In genomic region chr1:109910123-109910962, GRCh38 we compare ENCODE assay signal across 9 cellular contexts. TPM values are rescaled to one million over a fixed set of nuclear protein-coding genes. Genes with fewer than 3 reads are reported as not detected.
DNase-seq lines count a peak whose midpoint lies in the region; ATAC-seq and TF ChIP-seq lines count a peak whose summit lies in the region.
"Had no signal": no experiment of that assay in that cellular context is flagged by ENCODE, and none has a peak within 500 bp of the region (broad histone marks: within the 10 kb centered on the region; RNA-seq: fewer than 3 reads in every experiment).

TSS of gene CSF1 (plus strand) at chr1:109910849. CDS start at chr1:109911024, 175 bp downstream.

- ATAC-seq in HG02610 (IDR thresholded peaks at IDR 0.05; ENCODE audit: unreplicated experiment), result peak; percentile 36
- ATAC-seq in T-helper 17 cell, result peak; percentile 60

- H3K36me3 Mint-ChIP-seq in CD4-positive, alpha-beta memory T cell, result peaks cover 0 to 17% of the 10 kb centered on the region in 2 donors
- peaks cover 7% of the 10 kb centered on the region for H3K36me3 Mint-ChIP-seq in T-helper 17 cell (ENCODE audit: low read depth)

- H3K4me1 Mint-ChIP-seq in CD4-positive, alpha-beta memory T cell, result peaks cover 54 to 84% (median 72%) of the 10 kb centered on the region in 4 donors
- H3K4me1 Mint-ChIP-seq in T-helper 17 cell, result peaks cover 67% of the 10 kb centered on the region

- H3K27me3 ChIP-seq in CD4-positive, alpha-beta memory T cell (ENCODE audit: insufficient read depth, low read length), result no peaks in the 10 kb centered on the region
- no peaks in the 10 kb centered on the region for H3K27me3 ChIP-seq in adrenal gland
- no peaks in the 10 kb centered on the region for H3K27me3 ChIP-seq in parathyroid adenoma (ENCODE audit: control insufficient read depth, insufficient read depth, low read length)
- no peaks in the 10 kb centered on the region for H3K27me3 ChIP-seq in tibial nerve

- TF ChIP-seq CTCF in adrenal gland (IDR thresholded peaks at IDR 0.05) (no peak), parathyroid adenoma (IDR thresholded peaks at IDR 0.05) (no peak), tibial nerve (IDR thresholded peaks at IDR 0.05) (no peak)

- CTCF ChIA-PET in CD4-positive, alpha-beta memory T cell (lab: Charles Lee; ENCODE audit: partially characterized antibody), result interaction anchor here (0.8 to 8.9 kb wide), 3 partner anchors 74 to 365 kb away, joined by 3 to 64 read pairs (median 3); no protein-coding TSS in a partner anchor

- H3K27ac Mint-ChIP-seq in CD4-positive, alpha-beta memory T cell, result peak within 1 kb of the TSS; percentile 92 to 96 (median 94)
- peak within 1 kb of the TSS; percentile 96 for H3K27ac Mint-ChIP-seq in T-helper 17 cell

- H3K27me3 Mint-ChIP-seq in CD4-positive, alpha-beta memory T cell, result peaks cover 0 to 1% of the 10 kb centered on the region in 2 donors
- no peaks in the 10 kb centered on the region for H3K27me3 Mint-ChIP-seq in T-helper 17 cell

- no peaks in the 10 kb centered on the region for H3K9me3 ChIP-seq in CD4-positive, alpha-beta memory T cell (ENCODE audit: control insufficient read depth in 1 of 2, low read length in 2 of 2)
- H3K9me3 ChIP-seq in T-helper 17 cell (ENCODE audit: control insufficient read depth, low read length, poor library complexity, severe bottlenecking), result no peaks in the 10 kb centered on the region
- H3K9me3 ChIP-seq in adrenal gland (replicated peaks in 1 of 3), result no peaks in the 10 kb centered on the region
- no peaks in the 10 kb centered on the region for H3K9me3 ChIP-seq in parathyroid adenoma (ENCODE audit: control insufficient read depth, low read length)
- no peaks in the 10 kb centered on the region for H3K9me3 ChIP-seq in tibial nerve

- 1 to 2% (median 2%) methylated on average over 14 to 45 of the region's 45 CpGs for WGBS in adrenal gland, 4 donors
- 2 to 4% methylated on average over 25 to 44 of the region's 45 CpGs for WGBS in tibial nerve, 2 donors

- peaks cover 86% of the 10 kb centered on the region for H3K4me1 ChIP-seq in CD4-positive, alpha-beta memory T cell (ENCODE audit: insufficient read depth, low read length)
- peaks cover 32 to 48% of the 10 kb centered on the region in 2 donors for H3K4me1 ChIP-seq in adrenal gland (replicated peaks in 1 of 2)
- H3K4me1 ChIP-seq in parathyroid adenoma, result no peaks in the 10 kb centered on the region
- peaks cover 0 to 56% (median 20%) of the 10 kb centered on the region in 4 donors for H3K4me1 ChIP-seq in tibial nerve

- H3K79me2 ChIP-seq in parathyroid adenoma, result no peaks in the 10 kb centered on the region

- POLR2A ChIA-PET in CD4-positive, alpha-beta memory T cell (lab: Charles Lee; ENCODE audit: partially characterized antibody), result interaction anchor here (1.0 to 3.6 kb wide), 9 partner anchors 12 to 133 kb away, joined by 3 to 23 read pairs (median 5); partner anchors contain the start of gene AHCYL1

- peak in 1 of 2 donors; percentile 87 for TF ChIP-seq EP300 in tibial nerve (IDR thresholded peaks at IDR 0.05)

- no peaks in the 10 kb centered on the region for H3K36me3 ChIP-seq in CD4-positive, alpha-beta memory T cell (ENCODE audit: insufficient read depth, low read length)
- H3K36me3 ChIP-seq in adrenal gland (replicated peaks in 1 of 2) (peaks cover 0 to 12% of the 10 kb centered on the region in 2 donors), parathyroid adenoma (ENCODE audit: control insufficient read depth, insufficient read depth, low read length) (no peaks in the 10 kb centered on the region), tibial nerve (peaks cover 0 to 10% (median 0%) of the 10 kb centered on the region in 3 donors)

- peak within 1 kb of the TSS; percentile 57 for H3K27ac ChIP-seq in CD4-positive, alpha-beta memory T cell (ENCODE audit: low read depth, low read length)
- peak within 1 kb of the TSS in 4 of 5 donors; percentile 49 to 83 (median 80) for H3K27ac ChIP-seq in adrenal gland
- H3K27ac ChIP-seq in parathyroid adenoma, result peak within 1 kb of the TSS; percentile 8
- peak within 1 kb of the TSS; percentile 80 to 90 (median 83) for H3K27ac ChIP-seq in tibial nerve
- H3K27ac ChIP-seq: SK-N-MC had no signal

- no peak within 1 kb of the TSS for H3K9ac ChIP-seq in parathyroid adenoma

- DNase-seq in CD4-positive, alpha-beta memory T cell, result peak; percentile 51 to 77 (median 58)
- DNase-seq in T-helper 17 cell, result peak; percentile 36 to 52 (median 38)
- DNase-seq in adrenal gland, result peak; percentile 86 to 95 (median 93)
- DNase-seq in cardiac septum (ENCODE audit: low spot score), result peak; percentile 89
- peak; percentile 85 to 93 for DNase-seq in tibial nerve (ENCODE audit: low spot score in 2 of 2)
- DNase-seq in GDM1 (lab: John Stamatoyannopoulos, UW), result no peak

- intact Hi-C loops in CD4-positive, alpha-beta memory T cell (cut with micrococcal nuclease), result loop anchor here (2.0 to 5.0 kb wide), 3 partner anchors 108 to 268 kb away; no protein-coding TSS in a partner anchor
- intact Hi-C loops in adrenal gland (cut with DNase I), result loop anchor here (5.0 to 10.0 kb wide), 3 partner anchors 72 to 126 kb away; partner anchors contain the start of gene AHCYL1 (in 1 of the 2)
- intact Hi-C loops in cardiac septum (cut with DNase I), result loop anchor here (5.0 kb wide), 3 partner anchors 72 to 133 kb away; partner anchors contain the start of gene AHCYL1

- H3K9me3 Mint-ChIP-seq in CD4-positive, alpha-beta memory T cell, result no peaks in the 10 kb centered on the region

- H3K4me3 ChIP-seq in CD4-positive, alpha-beta memory T cell (ENCODE audit: low read length in 2 of 2), result peak within 1 kb of the TSS; percentile 51 to 71
- H3K4me3 ChIP-seq in adrenal gland (peak within 1 kb of the TSS; percentile 31 to 84 (median 62)), parathyroid adenoma (ENCODE audit: low read depth, low read length) (peak within 1 kb of the TSS; percentile 63), tibial nerve (peak within 1 kb of the TSS; percentile 54 to 82 (median 80))
- H3K4me3 ChIP-seq: SK-N-MC had no signal

- peak within 1 kb of the TSS; percentile 78 for H2AFZ ChIP-seq in parathyroid adenoma

- peak; percentile 85 to 87 for TF ChIP-seq POLR2A in adrenal gland (IDR thresholded peaks at IDR 0.05)
- peak; percentile 27 to 65 for TF ChIP-seq POLR2A in tibial nerve (IDR thresholded peaks at IDR 0.05)

- H3K4me3 Mint-ChIP-seq in CD4-positive, alpha-beta memory T cell, result peak within 1 kb of the TSS; percentile 91 to 96 (median 94)
- H3K4me3 Mint-ChIP-seq in T-helper 17 cell, result peak within 1 kb of the TSS; percentile 98

- peak within 1 kb of the TSS; percentile 82 for H3K4me2 ChIP-seq in parathyroid adenoma (ENCODE audit: low read length)

RNA-seq across cellular contexts. Expression of gene CSF1, which starts in this region (rescaled TPM):
- 10 to 100 TPM; 10.3 to 13.9 TPM for total RNA-seq in CD4-positive, alpha-beta memory T cell
- 10 to 100 TPM in 1 of 2 donors, 1 to 10 TPM in 1; 5.0 to 12.5 TPM for polyA plus RNA-seq in CD4-positive, alpha-beta memory T cell
- total RNA-seq in T-helper 17 cell (10 to 100 TPM; 15.4 to 20.3 TPM), adrenal gland (100 to 1,000 TPM in 6 of 8 donors, 10 to 100 TPM in 2; 34.9 to 295 (median 116) TPM), cardiac septum (16.7 TPM), tibial nerve (100 to 1,000 TPM in 2 of 4 donors, 10 to 100 TPM in 2; 66.8 to 124 (median 90.8) TPM)
- polyA plus RNA-seq in adrenal gland, result 10 to 100 TPM; 23.3 to 26.5 (median 24.5) TPM

Comparison
In these comparisons a context has a peak if more than half of its experiments do, and no peak if none do; other contexts are left out.
1. H3K27ac ChIP-seq: peak in every context shown above with its lines; median percentile 83 in tibial nerve; 80 in adrenal gland; 57 in CD4-positive, alpha-beta memory T cell; 8 in parathyroid adenoma.